1 cellular context compared by ENCODE assay signal in genomic region chr20:20731945-20732296, GRCh38.
TF ChIP-seq lines count a peak whose summit lies in the region.

No MANE protein-coding gene starts in this region.

TF ChIP-seq in SK-N-SH treated with all-trans-retinoic acid at 6 μM for 48 hours, 23 proteins besides CTCF, POLR2A, EP300 and RAD21 (continued from another document):
- TF ChIP-seq, protein P1, sequence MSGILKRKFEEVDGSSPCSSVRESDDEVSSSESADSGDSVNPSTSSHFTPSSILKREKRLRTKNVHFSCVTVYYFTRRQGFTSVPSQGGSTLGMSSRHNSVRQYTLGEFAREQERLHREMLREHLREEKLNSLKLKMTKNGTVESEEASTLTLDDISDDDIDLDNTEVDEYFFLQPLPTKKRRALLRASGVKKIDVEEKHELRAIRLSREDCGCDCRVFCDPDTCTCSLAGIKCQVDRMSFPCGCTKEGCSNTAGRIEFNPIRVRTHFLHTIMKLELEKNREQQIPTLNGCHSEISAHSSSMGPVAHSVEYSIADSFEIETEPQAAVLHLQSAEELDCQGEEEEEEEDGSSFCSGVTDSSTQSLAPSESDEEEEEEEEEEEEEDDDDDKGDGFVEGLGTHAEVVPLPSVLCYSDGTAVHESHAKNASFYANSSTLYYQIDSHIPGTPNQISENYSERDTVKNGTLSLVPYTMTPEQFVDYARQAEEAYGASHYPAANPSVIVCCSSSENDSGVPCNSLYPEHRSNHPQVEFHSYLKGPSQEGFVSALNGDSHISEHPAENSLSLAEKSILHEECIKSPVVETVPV (CRISPR knock-in tag; IDR thresholded peaks at IDR 0.05) = no peak
- TF ChIP-seq BACH2 (CRISPR knock-in tag; IDR thresholded peaks at IDR 0.05; ENCODE audit: borderline replicate concordance) = no peak
- TF ChIP-seq ZC3H10 (CRISPR knock-in tag; IDR thresholded peaks at IDR 0.05) = no peak
